1 cellular context compared by ENCODE assay signal in genomic region chr17:67994827-67995567, GRCh38.
A peak's percentile ranks its signal among the peaks of the same experiment; 100 is the strongest.
TF ChIP-seq lines count a peak whose summit lies in the region.

No MANE protein-coding gene starts in this region.

TF ChIP-seq in HEK293, 187 proteins besides CTCF, POLR2A, EP300 and RAD21 (continued from another document and continues in another):
- TF ChIP-seq SP3 (tag by site-specific recombination; IDR thresholded peaks at IDR 0.05) = no peak
- no peak for TF ChIP-seq ZNF221 (tag by site-specific recombination; IDR thresholded peaks at IDR 0.05; ENCODE audit: borderline replicate concordance)
- TF ChIP-seq GLIS2 (tag by site-specific recombination; IDR thresholded peaks at IDR 0.05) = no peak
- TF ChIP-seq ZBTB8A (tag by site-specific recombination; IDR thresholded peaks at IDR 0.05) = no peak
- no peak for TF ChIP-seq ZNF585B (tag by site-specific recombination; IDR thresholded peaks at IDR 0.05)
- no peak for TF ChIP-seq AEBP2 (tag by site-specific recombination; IDR thresholded peaks at IDR 0.05; ENCODE audit: borderline replicate concordance)
- peak; percentile 91 for TF ChIP-seq SCRT2 (tag by site-specific recombination; IDR thresholded peaks at IDR 0.05)
- TF ChIP-seq ZNF600 (tag by site-specific recombination; IDR thresholded peaks at IDR 0.05) = peak; percentile 78
- TF ChIP-seq SP7 (tag by site-specific recombination; IDR thresholded peaks at IDR 0.05) = peak; percentile 84
- TF ChIP-seq ZNF311 (tag by site-specific recombination; IDR thresholded peaks at IDR 0.05; ENCODE audit: borderline replicate concordance) = no peak
- peak; percentile 96 for TF ChIP-seq ZNF629 (tag by site-specific recombination; IDR thresholded peaks at IDR 0.05)
- TF ChIP-seq ZNF354C (tag by site-specific recombination; IDR thresholded peaks at IDR 0.05; ENCODE audit: borderline replicate concordance, low read depth) = no peak
- TF ChIP-seq ZNF112 (tag by site-specific recombination; IDR thresholded peaks at IDR 0.05) = no peak
- 0 out of 2 replicates have a peak, but pooled peaks have one; percentile 28 for TF ChIP-seq HIC1 (tag by site-specific recombination; IDR thresholded peaks at IDR 0.05)
- no peak for TF ChIP-seq ZNF426 (tag by site-specific recombination; IDR thresholded peaks at IDR 0.05)
- peak; percentile 57; the same call in 1 of the 2 replicates for TF ChIP-seq ZBTB10 (tag by site-specific recombination; IDR thresholded peaks at IDR 0.05)
- TF ChIP-seq ZEB2 (tag by site-specific recombination; IDR thresholded peaks at IDR 0.05) = peak; percentile 62
- peak; percentile 78 for TF ChIP-seq ZBTB17 (tag by site-specific recombination; IDR thresholded peaks at IDR 0.05)
- TF ChIP-seq ZBTB21 (tag by site-specific recombination; IDR thresholded peaks at IDR 0.05) = peak; percentile 66
- TF ChIP-seq ZNF133 (tag by site-specific recombination; IDR thresholded peaks at IDR 0.05) = no peak
- peak; percentile 86 for TF ChIP-seq INSM2 (tag by site-specific recombination; IDR thresholded peaks at IDR 0.05)
- TF ChIP-seq ZNF148 (tag by site-specific recombination; IDR thresholded peaks at IDR 0.05; ENCODE audit: borderline replicate concordance) = no peak
- TF ChIP-seq ZNF362 (tag by site-specific recombination; IDR thresholded peaks at IDR 0.05) = no peak
- 0 out of 2 replicates have a peak, but pooled peaks have one; percentile 7 for TF ChIP-seq ZSCAN4 (tag by site-specific recombination; IDR thresholded peaks at IDR 0.05)
- no peak for TF ChIP-seq ZNF549 (tag by site-specific recombination; IDR thresholded peaks at IDR 0.05)
- no peak for TF ChIP-seq KLF7 (tag by site-specific recombination; IDR thresholded peaks at IDR 0.05; ENCODE audit: borderline replicate concordance)
- no peak; the same call in 1 of the 2 replicates for TF ChIP-seq ZNF394 (tag by site-specific recombination; IDR thresholded peaks at IDR 0.05; ENCODE audit: borderline replicate concordance)
- TF ChIP-seq ZSCAN18 (tag by site-specific recombination; IDR thresholded peaks at IDR 0.05) = no peak
- TF ChIP-seq ZNF10 (tag by site-specific recombination; IDR thresholded peaks at IDR 0.05) = peak; percentile 68; the same call in 1 of the 2 replicates
- no peak for TF ChIP-seq KLF16 (tag by site-specific recombination; IDR thresholded peaks at IDR 0.05)
- TF ChIP-seq OSR2 (tag by site-specific recombination; IDR thresholded peaks at IDR 0.05) = peak; percentile 52; the same call in 1 of the 2 replicates
- TF ChIP-seq ZFP37 (tag by site-specific recombination; IDR thresholded peaks at IDR 0.05) = peak; percentile 8; the same call in 1 of the 2 replicates
- TF ChIP-seq ZBTB20 (tag by site-specific recombination; IDR thresholded peaks at IDR 0.05) = no peak; the same call in 1 of the 2 replicates
- 0 out of 2 replicates have a peak, but pooled peaks have one; percentile 4 for TF ChIP-seq ZNF558 (tag by site-specific recombination; IDR thresholded peaks at IDR 0.05)
- TF ChIP-seq ZNF843 (tag by site-specific recombination; IDR thresholded peaks at IDR 0.05) = 0 out of 2 replicates have a peak, but pooled peaks have one; percentile 23
- no peak for TF ChIP-seq REST (tag by site-specific recombination; IDR thresholded peaks at IDR 0.05)
- no peak for TF ChIP-seq ZNF791 (tag by site-specific recombination; IDR thresholded peaks at IDR 0.05)
- TF ChIP-seq ZNF37A (tag by site-specific recombination; IDR thresholded peaks at IDR 0.05) = no peak
- peak; percentile 32; the same call in 1 of the 2 replicates for TF ChIP-seq ZBTB1 (tag by site-specific recombination; IDR thresholded peaks at IDR 0.05)
